Comparison of ENCODE assay signal across 1 cellular context in genomic region chr6:45438156-45438555, GRCh38.
TF ChIP-seq lines count a peak whose summit lies in the region.

No MANE protein-coding gene starts in this region.

TF ChIP-seq in HCT116, 20 proteins besides CTCF, POLR2A, EP300 and RAD21 (continued from another document):
- TF ChIP-seq POLR2AphosphoS5 (IDR thresholded peaks at IDR 0.05; ENCODE audit: low read depth, low read length), result no peak
- no peak for TF ChIP-seq TCF7L2 (IDR thresholded peaks at IDR 0.05; ENCODE audit: borderline replicate concordance, extremely low read depth, insufficient read depth, insufficient read length)
- no peak for TF ChIP-seq EZH2 (IDR thresholded peaks at IDR 0.05)
- TF ChIP-seq REST (IDR thresholded peaks at IDR 0.05; ENCODE audit: low read depth), result no peak
